18 cellular contexts compared by ENCODE assay signal in genomic region chrX:117752745-117753144, GRCh38.
A peak's percentile ranks its signal among the peaks of the same experiment; 100 is the strongest.
DNase-seq lines count a peak whose midpoint lies in the region; ATAC-seq, FAIRE-seq and TF ChIP-seq lines count a peak whose summit lies in the region.
"Had no signal": no experiment of that assay in that cellular context is flagged by ENCODE, and none has a peak within 500 bp of the region (broad histone marks: within the 10 kb centered on the region; RNA-seq: fewer than 3 reads in every experiment).

No MANE protein-coding gene starts in this region.

- no TSS peak for BruUV-seq in HepG2 (replicated peaks; lab: Mats Ljungman, UMichigan)

- no peaks in the 10 kb centered on the region for H3K27me3 ChIP-seq in HepG2 (ENCODE audit: control insufficient read depth in 1 of 2, insufficient read depth in 2 of 2, low read length in 2 of 2)
- no peaks in the 10 kb centered on the region for H3K27me3 ChIP-seq in right cardiac atrium (ENCODE audit: control insufficient read depth, insufficient read depth)
- H3K27me3 ChIP-seq: gastrocnemius medialis, pancreas had no signal

- H3K4me2 ChIP-seq in HepG2 (ENCODE audit: low read depth, low read length), result no peak overlapping the region
- H3K4me2 ChIP-seq: smooth muscle cell had no signal

- CTCF ChIA-PET in HepG2 (lab: Yijun Ruan, JAX; ENCODE audit: low intra/inter-chr PET ratio, low total read pairs), result no interaction called here

- H3K4me3 ChIP-seq in HepG2 (replicated peaks in 1 of 3; ENCODE audit: insufficient read depth in 1 of 3, low read depth in 2 of 3, low read length in 3 of 3) (no peak overlapping the region), right cardiac atrium (ENCODE audit: low read length) (no peak overlapping the region)
- H3K4me3 ChIP-seq: gastrocnemius medialis, pancreas, smooth muscle cell had no signal

- no peak for TF ChIP-seq CTCF in HepG2 (CRISPR knock-in tag; IDR thresholded peaks at IDR 0.05)

- H3K27ac ChIP-seq in HepG2 (ENCODE audit: extremely low read length, insufficient read depth, low read length) (no peak overlapping the region), right cardiac atrium (ENCODE audit: low read length) (no peak overlapping the region)
- H3K27ac ChIP-seq: gastrocnemius medialis, pancreas, VCaP had no signal

- ATAC-seq in GM18858 (IDR thresholded peaks at IDR 0.05; ENCODE audit: unreplicated experiment) (peak; percentile 99), GM21528 (IDR thresholded peaks at IDR 0.05; ENCODE audit: low FRiP score, unreplicated experiment) (peak; percentile 95), HG03039 (IDR thresholded peaks at IDR 0.05; ENCODE audit: unreplicated experiment) (peak; percentile 99), HG03575 (IDR thresholded peaks at IDR 0.05; ENCODE audit: extremely low read depth, insufficient number of reproducible peaks, low FRiP score, unreplicated experiment) (peak; percentile 93), HepG2 (no peak), right cardiac atrium (no peak)
- ATAC-seq: activated CD8-positive, alpha-beta T cell treated with anti-CD3 and anti-CD28 coated beads, Interleukin-2, amount 10 ng/mL, durations not matched to agents 7 days and 5 days; gastrocnemius medialis; Panc1; pancreas; stimulated activated naive CD8-positive, alpha-beta T cell treated with anti-CD3 and anti-CD28 coated beads, Interleukin-15, Interleukin-2, amounts not matched to agents 100 U/mL and 50 U/mL, for 24 hours had no signal

- no peak for FAIRE-seq in HepG2 (lab: Jason Lieb, UNC)
- FAIRE-seq: endothelial cell of umbilical vein, pancreas had no signal

- no peaks in the 10 kb centered on the region for H3K79me2 ChIP-seq in HepG2 (ENCODE audit: insufficient read depth, low read length)

- TF ChIP-seq EP300 in HepG2 (IDR thresholded peaks at IDR 0.05; ENCODE audit: low read depth in 2 of 2, low read length in 2 of 2) (no peak), HepG2 (CRISPR knock-in tag; IDR thresholded peaks at IDR 0.05; ENCODE audit: borderline replicate concordance) (no peak)

- H2AFZ ChIP-seq in HepG2 (ENCODE audit: low read length), result no peak overlapping the region

- POLR2A ChIA-PET in HepG2 (lab: Yijun Ruan, JAX), result no interaction called here

- H3K4me1 ChIP-seq in HepG2 (ENCODE audit: insufficient read depth, low read length), result no peaks in the 10 kb centered on the region
- H3K4me1 ChIP-seq in right cardiac atrium (ENCODE audit: control insufficient read depth, insufficient read depth, low read length), result no peaks in the 10 kb centered on the region
- H3K4me1 ChIP-seq: gastrocnemius medialis, pancreas had no signal

- H3K9me3 ChIP-seq in HepG2 (ENCODE audit: low read length) (no peaks in the 10 kb centered on the region), right cardiac atrium (ENCODE audit: control insufficient read depth, low read length) (no peaks in the 10 kb centered on the region)
- H3K9me3 ChIP-seq: gastrocnemius medialis, pancreas had no signal

- in situ Hi-C loops in HepG2 (cut with HindIII; ENCODE audit: extremely low pct_ligation_motif_present, low pct_unique_long_range_greater_than_20kb), result no loop called here

- DNase-seq in HepG2 (ENCODE audit: low spot score) (no peak), NCI-H1417 (lab: John Stamatoyannopoulos, UW) (no peak), right cardiac atrium (no peak)
- DNase-seq in stimulated activated naive CD4-positive, alpha-beta T cell treated with Interleukin-2 at 50 U/mL for 16 hours (lab: John Stamatoyannopoulos, UW), result no peak
- DNase-seq: activated CD8-positive, alpha-beta T cell treated with anti-CD3 and anti-CD28 coated beads, Interleukin-2, amount 10 ng/mL, durations not matched to agents 7 days and 5 days; amygdala; gastrocnemius medialis; NCI-H526; pancreas; stimulated activated naive CD8-positive, alpha-beta T cell treated with anti-CD3 and anti-CD28 coated beads, Interleukin-15, Interleukin-2, amounts not matched to agents 100 U/mL and 50 U/mL, for 24 hours had no signal

- intact Hi-C loops in HepG2 (cut with micrococcal nuclease; ENCODE audit: unreplicated experiment) (no loop called here), right cardiac atrium (cut with DNase I) (no loop called here)

- no peaks in the 10 kb centered on the region for H4K20me1 ChIP-seq in HepG2 (ENCODE audit: insufficient read depth, low read length)

- no peak for TF ChIP-seq RAD21 in HepG2 (CRISPR knock-in tag; IDR thresholded peaks at IDR 0.05)

- no peak for TF ChIP-seq POLR2A in HepG2 (IDR thresholded peaks at IDR 0.05; ENCODE audit: insufficient read depth in 1 of 2, low read depth in 2 of 2, low read length in 2 of 2)

- H3K9ac ChIP-seq in HepG2 (ENCODE audit: insufficient read depth, low read depth, low read length), result no peak overlapping the region

- H3K36me3 ChIP-seq in HepG2 (replicated peaks in 1 of 2; ENCODE audit: control insufficient read depth in 1 of 2, insufficient read depth in 2 of 2, low read length in 2 of 2), result no peaks in the 10 kb centered on the region
- H3K36me3 ChIP-seq: gastrocnemius medialis, pancreas had no signal

TF ChIP-seq in HepG2, 621 proteins besides CTCF, POLR2A, EP300 and RAD21:
- TF ChIP-seq KAT2B (IDR thresholded peaks at IDR 0.05; ENCODE audit: borderline replicate concordance, low read depth, low read length) (no peak), TCF7 (IDR thresholded peaks at IDR 0.05; ENCODE audit: low read depth) (no peak), ZNF407 (CRISPR knock-in tag; IDR thresholded peaks at IDR 0.05; ENCODE audit: not compliant biosample characterization) (no peak), ZKSCAN8 (CRISPR knock-in tag; IDR thresholded peaks at IDR 0.05; ENCODE audit: borderline replicate concordance) (no peak), ZFP36 (IDR thresholded peaks at IDR 0.05; ENCODE audit: borderline replicate concordance, low read depth, low read length, partially characterized antibody) (no peak), ZFP36L1 (CRISPR knock-in tag; IDR thresholded peaks at IDR 0.05) (no peak), SRSF9 (IDR thresholded peaks at IDR 0.05; ENCODE audit: borderline replicate concordance, insufficient read depth, low read depth, low read length, poor library complexity, severe bottlenecking) (no peak), ZNF891 (CRISPR knock-in tag; IDR thresholded peaks at IDR 0.05) (no peak)

Comparison
In these comparisons a context has a peak if more than half of its experiments do, and no peak if none do; other contexts are left out.
1. ATAC-seq: peak in GM18858 (single experiment), GM21528 (single experiment), HG03039 (single experiment) and HG03575 (single experiment); none in HepG2 (single experiment) and right cardiac atrium (0 of 2).